Comparison of ENCODE assay signal across 16 cellular contexts in the genomic region with DNA sequence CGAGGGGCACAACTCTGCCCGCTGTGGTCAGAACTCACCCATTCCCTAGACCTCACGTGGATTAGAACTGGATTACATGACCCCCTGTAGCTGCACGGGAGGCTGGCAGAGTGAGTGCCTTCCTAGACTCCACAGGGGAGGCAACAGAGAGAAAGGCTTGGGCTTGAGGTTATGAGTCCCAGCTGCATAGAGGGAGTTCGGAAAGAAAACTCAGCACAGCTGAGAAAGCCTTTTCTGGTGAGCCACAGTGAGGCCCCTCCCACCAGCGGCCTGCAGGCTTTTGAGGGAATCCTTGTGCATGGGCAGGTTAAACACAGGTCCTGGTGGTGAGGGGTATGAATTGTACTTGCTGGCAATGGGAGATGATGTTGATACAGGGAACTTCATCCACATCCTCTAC.
DNase-seq lines count a peak whose midpoint lies in the region; ATAC-seq and TF ChIP-seq lines count a peak whose summit lies in the region.
"Had no signal": no experiment of that assay in that cellular context is flagged by ENCODE, and none has a peak within 500 bp of the region (broad histone marks: within the 10 kb centered on the region; RNA-seq: fewer than 3 reads in every experiment).

No MANE protein-coding gene starts in this region.

- H3K23ac ChIP-seq in mesendoderm (ENCODE audit: low read length) = no peak overlapping the region

- no CpG with 5 or more reads among the region's 6 CpGs for WGBS in mesendoderm (ENCODE audit: extremely low coverage, insufficient coverage, low lambda C conversion rate)

- no peak overlapping the region for H3K27ac ChIP-seq in BLaER1
- no peak overlapping the region for H3K27ac ChIP-seq in mesendoderm (ENCODE audit: low read depth, low read length)
- H3K27ac ChIP-seq: A549, KMS-11 had no signal

- DNase-seq in HEK293T (ENCODE audit: extremely low spot score) = peak; percentile 45
- DNase-seq in ecto neural progenitor cell (ENCODE audit: low spot score) = peak; percentile 60
- DNase-seq in mesendoderm = peak; percentile 44
- no peak for DNase-seq in effector CD4-positive, alpha-beta T cell
- DNase-seq: AML-193, Caco-2, DMS153, NCI-H1092, NCI-H510A treated with DMSO at 0.1 percent for 48 hours, NCI-H82 had no signal

- H3K4me3 ChIP-seq in BLaER1 (no peak overlapping the region), mesendoderm (ENCODE audit: low read length) (no peak overlapping the region)
- H3K4me3 ChIP-seq: A549 had no signal

- H3K27ac Mint-ChIP-seq in activated T-helper 17 cell treated with anti-CD3 and anti-CD28 coated beads, Interleukin-2, amount 50 U/mL, for 72 hours = no peak overlapping the region

- H3K36me3 ChIP-seq in BLaER1 (no peaks in the 10 kb centered on the region), mesendoderm (ENCODE audit: control insufficient read depth, insufficient read depth, low read length) (no peaks in the 10 kb centered on the region)

- H3K36me3 Mint-ChIP-seq in activated T-helper 17 cell treated with anti-CD3 and anti-CD28 coated beads, Interleukin-2, amount 50 U/mL, for 72 hours (ENCODE audit: low read depth) = no peaks in the 10 kb centered on the region

- no peak overlapping the region for H3K56ac ChIP-seq in mesendoderm (ENCODE audit: low read length)

- no peak overlapping the region for H2AK5ac ChIP-seq in mesendoderm (ENCODE audit: low read length)

- no peaks in the 10 kb centered on the region for H3K9me3 Mint-ChIP-seq in activated T-helper 17 cell treated with anti-CD3 and anti-CD28 coated beads, Interleukin-2, amount 50 U/mL, for 72 hours

- peak overlapping the region; percentile 73 for H3K4me2 ChIP-seq in BLaER1
- H3K4me2 ChIP-seq in mesendoderm (ENCODE audit: low read length) = no peak overlapping the region
- H3K4me2 ChIP-seq: A549, KMS-11 had no signal

- no peak overlapping the region for H2BK15ac ChIP-seq in mesendoderm (replicated peaks; ENCODE audit: low read depth)

- H3K27me3 ChIP-seq in BLaER1 (no peaks in the 10 kb centered on the region), mesendoderm (ENCODE audit: insufficient read depth, low read length, poor library complexity) (no peaks in the 10 kb centered on the region)

- no peak overlapping the region for H3K18ac ChIP-seq in mesendoderm (ENCODE audit: low read length)

- H3K4ac ChIP-seq in mesendoderm (ENCODE audit: low read depth, low read length) = no peak overlapping the region

- no peak overlapping the region for H4K5ac ChIP-seq in mesendoderm (ENCODE audit: low read length)

- H3K4me3 Mint-ChIP-seq in activated T-helper 17 cell treated with anti-CD3 and anti-CD28 coated beads, Interleukin-2, amount 50 U/mL, for 72 hours = no peak overlapping the region

- no peaks in the 10 kb centered on the region for H3K9me3 ChIP-seq in BLaER1
- H3K9me3 ChIP-seq: A549, Caco-2 had no signal

- ATAC-seq in HG02885 (IDR thresholded peaks at IDR 0.05; ENCODE audit: poor library complexity, unreplicated experiment) (no peak), HG02870 (IDR thresholded peaks at IDR 0.05; ENCODE audit: unreplicated experiment) (no peak)
- ATAC-seq in activated T-helper 17 cell treated with anti-CD3 and anti-CD28 coated beads, Interleukin-2, amount 50 U/mL, for 72 hours (replicated peaks) = no peak
- ATAC-seq: A549 had no signal

- no peaks in the 10 kb centered on the region for H3K79me1 ChIP-seq in mesendoderm (ENCODE audit: low read length)

- no peak overlapping the region for H4K8ac ChIP-seq in mesendoderm (ENCODE audit: low read depth, low read length)

- CTCF ChIA-PET in HEK293T (lab: Yijun Ruan, JAX) = no interaction called here

- H3K27me3 Mint-ChIP-seq in activated T-helper 17 cell treated with anti-CD3 and anti-CD28 coated beads, Interleukin-2, amount 50 U/mL, for 72 hours = peaks cover 9% of the 10 kb centered on the region

- H4K20me1 ChIP-seq in BLaER1 = no peaks in the 10 kb centered on the region

- H3K9ac ChIP-seq in BLaER1 (no peak overlapping the region), mesendoderm (ENCODE audit: low read length) (no peak overlapping the region)
- H3K9ac ChIP-seq: KMS-11 had no signal

- H3K79me2 ChIP-seq in mesendoderm (ENCODE audit: control insufficient read depth, insufficient read depth, low read length) = no peaks in the 10 kb centered on the region

- H2BK120ac ChIP-seq in mesendoderm (ENCODE audit: low read depth, low read length) = no peak overlapping the region

- H3K4me1 ChIP-seq in BLaER1 (peaks cover 60% of the 10 kb centered on the region), mesendoderm (ENCODE audit: control insufficient read depth, low read depth, low read length) (no peaks in the 10 kb centered on the region)
- H3K4me1 ChIP-seq: A549, Caco-2 had no signal

- H3K4me1 Mint-ChIP-seq in activated T-helper 17 cell treated with anti-CD3 and anti-CD28 coated beads, Interleukin-2, amount 50 U/mL, for 72 hours = no peaks in the 10 kb centered on the region

- POLR2A ChIA-PET in HEK293T (lab: Yijun Ruan, JAX) = no interaction called here

- H2BK5ac ChIP-seq in mesendoderm (ENCODE audit: low read length) = no peak overlapping the region

TF ChIP-seq in HEK293T, 16 proteins besides CTCF, POLR2A, EP300 and RAD21:
- TF ChIP-seq TARDBP (IDR thresholded peaks at IDR 0.05) (no peak), BHLHE40 (IDR thresholded peaks at IDR 0.05; ENCODE audit: borderline replicate concordance) (no peak), ARNT (IDR thresholded peaks at IDR 0.05) (no peak), FOXA1 (IDR thresholded peaks at IDR 0.05) (no peak), CTBP1 (IDR thresholded peaks at IDR 0.05; ENCODE audit: borderline replicate concordance) (no peak), ZNF384 (IDR thresholded peaks at IDR 0.05) (no peak)
